In the genomic region with DNA sequence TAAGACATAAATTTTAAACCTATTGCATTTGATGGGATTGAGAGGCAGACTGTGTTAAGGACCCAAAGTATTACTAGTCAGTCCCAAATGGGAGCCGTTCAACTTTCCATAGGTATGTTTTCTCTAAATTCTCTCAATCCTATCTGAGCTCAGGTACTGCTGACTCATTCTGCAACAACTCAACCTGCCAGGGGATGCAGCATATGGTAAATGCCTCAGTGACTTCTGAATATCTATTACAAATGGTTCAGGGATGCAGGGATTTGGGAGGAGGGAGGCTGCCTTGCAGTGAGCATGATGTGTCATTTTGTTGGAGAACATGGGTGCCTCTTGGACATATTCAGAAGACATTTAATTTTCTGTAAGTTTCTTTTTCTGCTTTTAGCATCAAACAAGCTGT, we compare ENCODE assay signal across 20 cellular contexts.
DNase-seq lines count a peak whose midpoint lies in the region; ATAC-seq and TF ChIP-seq lines count a peak whose summit lies in the region.
"Had no signal": no experiment of that assay in that cellular context is flagged by ENCODE, and none has a peak within 500 bp of the region (broad histone marks: within the 10 kb centered on the region; RNA-seq: fewer than 3 reads in every experiment).

No MANE protein-coding gene starts in this region.

- H2AK5ac ChIP-seq in H9 (ENCODE audit: insufficient read length, low read length) = no peak overlapping the region

- H3K14ac ChIP-seq in H9 (ENCODE audit: insufficient read depth, low read length) = no peak overlapping the region

- H3K9me3 Mint-ChIP-seq in H9 = peaks cover 60 to 65% of the 10 kb centered on the region in 2 experiments
- H3K9me3 Mint-ChIP-seq: IgD-negative memory B cell had no signal

- H3K36me3 ChIP-seq in PC-9 (ENCODE audit: low read depth) (no peaks in the 10 kb centered on the region), upper lobe of right lung (no peaks in the 10 kb centered on the region)
- H3K36me3 ChIP-seq: BE2C had no signal

- no peaks in the 10 kb centered on the region for H3K27me3 Mint-ChIP-seq in H9 (ENCODE audit: low read depth)
- H3K27me3 Mint-ChIP-seq: CD4-positive, CD25-positive, alpha-beta regulatory T cell had no signal

- H2BK120ac ChIP-seq in H9 (ENCODE audit: low read depth, low read length, poor library complexity, severe bottlenecking) = no peak overlapping the region

- no peak overlapping the region for H2BK20ac ChIP-seq in H9 (ENCODE audit: low read depth, low read length, poor library complexity, severe bottlenecking)

- CTCF ChIA-PET in PC-9 (lab: Charles Lee) = no interaction called here

- BruUV-seq in PC-9 (replicated peaks; lab: Mats Ljungman, UMichigan) = no TSS peak

- H3F3A ChIP-seq in PC-9 (ENCODE audit: insufficient read depth, low read depth) = no peaks in the 10 kb centered on the region

- no peak overlapping the region for H2BK12ac ChIP-seq in H9 (ENCODE audit: insufficient read length, low read depth, low read length)

- intact Hi-C loops in PC-9 (cut with micrococcal nuclease; ENCODE audit: unreplicated experiment) = no loop called here
- intact Hi-C loops in upper lobe of right lung (cut with DNase I) = no loop called here

- no peak overlapping the region for H3K9ac ChIP-seq in H9 (ENCODE audit: extremely low read depth, insufficient read length, low read length)

- H3K4me3 ChIP-seq in PC-9 (no peak overlapping the region), epithelial cell of esophagus (ENCODE audit: low read length) (no peak overlapping the region), upper lobe of right lung (no peak overlapping the region)
- H3K4me3 ChIP-seq: A549 had no signal

- peaks cover 28 to 34% of the 10 kb centered on the region in 2 experiments for H3K4me1 Mint-ChIP-seq in H9
- H3K4me1 Mint-ChIP-seq: IgD-negative memory B cell had no signal

- H3K36me3 Mint-ChIP-seq in H9 (ENCODE audit: insufficient read depth in 1 of 3, low read depth in 3 of 3) = peaks cover 0 to 12% (median 8%) of the 10 kb centered on the region in 3 experiments; a peak in 6 of 7 replicates

- no peak overlapping the region for H2BK5ac ChIP-seq in H9 (ENCODE audit: insufficient read length, low read length)

- TF ChIP-seq CTCF in H9 (conservative IDR thresholded peaks at IDR 0.05) (no peak), PC-9 (conservative IDR thresholded peaks at IDR 0.05) (no peak), epithelial cell of esophagus (IDR thresholded peaks at IDR 0.05; ENCODE audit: insufficient read depth, low read depth, low read length, missing control alignments) (no peak), upper lobe of right lung (IDR thresholded peaks at IDR 0.05) (no peak)

- no peak overlapping the region for H3K4me3 Mint-ChIP-seq in H9
- H3K4me3 Mint-ChIP-seq: CD4-positive, CD25-positive, alpha-beta regulatory T cell; IgD-negative memory B cell had no signal

- H3K56ac ChIP-seq in H9 (ENCODE audit: insufficient read length, low read depth, low read length) = no peak overlapping the region

- H3K9me3 ChIP-seq in H9 (ENCODE audit: control insufficient read depth, low read depth, low read length) = peaks cover 55% of the 10 kb centered on the region
- H3K9me3 ChIP-seq in PC-9 (ENCODE audit: insufficient read depth, low read depth) = no peaks in the 10 kb centered on the region
- H3K9me3 ChIP-seq in upper lobe of right lung = no peaks in the 10 kb centered on the region
- H3K9me3 ChIP-seq: A549, BE2C, Caco-2 had no signal

- H3K27me3 ChIP-seq in H9 (ENCODE audit: insufficient read depth, low read length) (no peaks in the 10 kb centered on the region), PC-9 (ENCODE audit: insufficient read depth, low read depth) (no peaks in the 10 kb centered on the region), upper lobe of right lung (no peaks in the 10 kb centered on the region)
- H3K27me3 ChIP-seq: BE2C had no signal

- no peak overlapping the region for H3K23ac ChIP-seq in H9 (ENCODE audit: insufficient read length, low read depth, low read length)

- H3K27ac Mint-ChIP-seq in H9 = no peak overlapping the region
- H3K27ac Mint-ChIP-seq: CD4-positive, CD25-positive, alpha-beta regulatory T cell; IgD-negative memory B cell had no signal

- no peak overlapping the region for H3K4ac ChIP-seq in H9 (ENCODE audit: low read depth, low read length)

- H4K8ac ChIP-seq in H9 (replicated peaks; ENCODE audit: insufficient read length, low read depth, low read length) = no peak overlapping the region

- H2AFZ ChIP-seq in H9 (ENCODE audit: low read length) = no peak overlapping the region
- no peak overlapping the region for H2AFZ ChIP-seq in PC-9

- H3K9me2 ChIP-seq in PC-9 (ENCODE audit: insufficient read depth) = no peaks in the 10 kb centered on the region

- H3K4me2 ChIP-seq in H9 (ENCODE audit: insufficient read depth, insufficient read length, low read length) (no peak overlapping the region), PC-9 (no peak overlapping the region)
- H3K4me2 ChIP-seq: A549 had no signal

- H2BK15ac ChIP-seq in H9 (ENCODE audit: low read depth, low read length) = no peak overlapping the region

- H3K4me1 ChIP-seq in H9 (ENCODE audit: insufficient read depth, low read length) (no peaks in the 10 kb centered on the region), PC-9 (replicated peaks; ENCODE audit: insufficient read depth) (peaks cover 11% of the 10 kb centered on the region; the same call in 1 of the 2 replicates), upper lobe of right lung (no peaks in the 10 kb centered on the region)
- H3K4me1 ChIP-seq: A549 had no signal

- no peaks in the 10 kb centered on the region for H4K20me1 ChIP-seq in H9 (ENCODE audit: control insufficient read depth, insufficient read depth, insufficient read length)
- 0 out of 2 replicates have a peak, but pooled peaks cover 3% of the 10 kb centered on the region for H4K20me1 ChIP-seq in PC-9 (ENCODE audit: insufficient read depth)

- no peaks in the 10 kb centered on the region for H3K23me2 ChIP-seq in H9 (ENCODE audit: insufficient read length, low read depth, low read length, poor library complexity, severe bottlenecking)

- no peak overlapping the region for H4K5ac ChIP-seq in H9 (ENCODE audit: insufficient read length, low read depth, low read length)

- H3T11ph ChIP-seq in H9 (ENCODE audit: low read length) = no peak overlapping the region

- ATAC-seq in upper lobe of right lung = no peak
- no peak for ATAC-seq in HG03432 (IDR thresholded peaks at IDR 0.05; ENCODE audit: unreplicated experiment)
- ATAC-seq: A549, HCT116 had no signal

- no peak overlapping the region for H3K18ac ChIP-seq in H9 (ENCODE audit: insufficient read length, low read depth, low read length)

- WGBS in H9 (ENCODE audit: extremely low coverage, insufficient read length, low lambda C conversion rate) = no CpG with 5 or more reads among the region's 1 CpG

- H3K79me2 ChIP-seq in H9 (ENCODE audit: insufficient read depth, low read length) (no peaks in the 10 kb centered on the region), PC-9 (ENCODE audit: low read depth) (no peaks in the 10 kb centered on the region)

- H3K27ac ChIP-seq in H9 (ENCODE audit: insufficient read length, low read depth, low read length) (no peak overlapping the region), PC-9 (no peak overlapping the region), upper lobe of right lung (no peak overlapping the region)
- H3K27ac ChIP-seq: A549 had no signal

- H3K79me1 ChIP-seq in H9 (ENCODE audit: insufficient read depth, low read depth, low read length, poor library complexity, severe bottlenecking) = no peaks in the 10 kb centered on the region

- DNase-seq in H9 (peak; percentile 30), PC-9 (peak; percentile 1 to 50), epithelial cell of esophagus (ENCODE audit: low read depth) (peak; percentile 17), left kidney (ENCODE audit: low read depth, low spot score) (peak; percentile 5), COR-L47 (lab: John Stamatoyannopoulos, UW) (no peak), upper lobe of right lung (no peak)
- DNase-seq: BE2C; Caco-2; CD4-positive, CD25-positive, alpha-beta regulatory T cell; Karpas-422; NCI-H1417 treated with DMSO at 0.1 percent for 48 hours; NCI-H187; NCI-H510A treated with DMSO at 0.1 percent for 48 hours; NCI-H774; NK-92 treated with Interleukin-12 subunit alpha and Interleukin-12 subunit beta, amount 100 ng/mL, for 24 hours; Right ventricle myocardium superior had no signal

- H4K91ac ChIP-seq in H9 (ENCODE audit: insufficient read length, low read depth, low read length) = no peak overlapping the region

- POLR2A ChIA-PET in PC-9 (lab: Charles Lee; ENCODE audit: unreplicated experiment) = interaction anchor here (0.6 kb wide), 1 partner anchor 1080 kb away, joined by 5 read pairs; no protein-coding TSS in a partner anchor

Comparison
In these comparisons a context has a peak if more than half of its experiments do, and no peak if none do; other contexts are left out.
1. DNase-seq: peak in H9 (single experiment), PC-9 (2 of 2), epithelial cell of esophagus (single experiment) and left kidney (single experiment); none in COR-L47 (single experiment) and upper lobe of right lung (single experiment).